10 cellular contexts compared by ENCODE assay signal in genomic region chr21:32702702-32703101, GRCh38. TPM values are rescaled to one million over a fixed set of nuclear protein-coding genes. Genes with fewer than 3 reads are reported as not detected.
A peak's percentile ranks its signal among the peaks of the same experiment; 100 is the strongest.
DNase-seq lines count a peak whose midpoint lies in the region; ATAC-seq and TF ChIP-seq lines count a peak whose summit lies in the region.
"Had no signal": no experiment of that assay in that cellular context is flagged by ENCODE, and none has a peak within 500 bp of the region (broad histone marks: within the 10 kb centered on the region; RNA-seq: fewer than 3 reads in every experiment).

No MANE protein-coding gene starts in this region.

- H3K4me3 ChIP-seq in AG04450 (ENCODE audit: low read depth, low read length) = no peak overlapping the region

- ATAC-seq in HG02870 (IDR thresholded peaks at IDR 0.05; ENCODE audit: unreplicated experiment) (no peak), HG02759 (IDR thresholded peaks at IDR 0.05; ENCODE audit: unreplicated experiment) (no peak)

- no peaks in the 10 kb centered on the region for H3K27me3 ChIP-seq in AG04450 (ENCODE audit: control insufficient read depth, insufficient read depth, low read length)

- TF ChIP-seq CTCF in AG04450 (IDR thresholded peaks at IDR 0.05; ENCODE audit: low read depth, low read length) = no peak
- no peak for TF ChIP-seq CTCF in RWPE1 (conservative IDR thresholded peaks at IDR 0.05; ENCODE audit: low read depth)

- H3K9me3 ChIP-seq in AG04450 (ENCODE audit: control insufficient read depth, insufficient read depth, low read length) = no peaks in the 10 kb centered on the region

- H3K27ac ChIP-seq in AG04450 (ENCODE audit: low read depth, low read length) = peak overlapping the region; percentile 40
- no peak overlapping the region for H3K27ac ChIP-seq in RWPE1

- DNase-seq in AG04450 (ENCODE audit: low read depth, low spot score) = peak; percentile 20
- DNase-seq in GM04503 (ENCODE audit: low read depth) = peak; percentile 23
- DNase-seq in RWPE1 (ENCODE audit: low spot score) = peak; percentile 9
- peak; percentile 4 for DNase-seq in fibroblast of peridontal ligament (ENCODE audit: extremely low read depth)
- no peak for DNase-seq in SKM-1 (lab: John Stamatoyannopoulos, UW; ENCODE audit: unreplicated experiment)
- no peak for DNase-seq in activated CD8-positive, alpha-beta memory T cell treated with anti-CD3 and anti-CD28 coated beads, Interleukin-2, amount 50 U/mL, for 4 hours
- DNase-seq: activated effector memory CD4-positive, alpha-beta T cell treated with Interleukin-2 at 50 U/mL for 16 hours; NCI-H2081 treated with DMSO at 0.1 percent for 48 hours had no signal

- POLR2A ChIA-PET in AG04450 (lab: Yijun Ruan, JAX) (no interaction called here), RWPE1 (lab: Yijun Ruan, JAX; ENCODE audit: low non-redundant PET) (no interaction called here)

- CTCF ChIA-PET in AG04450 (lab: Charles Lee) (interaction anchor here (0.5 kb wide), 1 partner anchor 12 kb away, joined by 3 read pairs; no protein-coding TSS in a partner anchor), RWPE1 (lab: Yijun Ruan, JAX) (no interaction called here)

RNA-seq across cellular contexts. Expression of gene SYNJ1, which starts 25.1 kb away (rescaled TPM):
- 5.6 and 7.3 TPM in 2 replicates for polyA plus RNA-seq in AG04450 (2011; rRNA removed)
- 5.7 and 9.9 TPM in 2 replicates for polyA minus RNA-seq in AG04450 (2011; rRNA and poly(A)+ RNA removed)

Comparison
In these comparisons a context has a peak if more than half of its experiments do, and no peak if none do; other contexts are left out.
1. DNase-seq: peak in AG04450 (single experiment), GM04503 (single experiment), RWPE1 (single experiment) and fibroblast of peridontal ligament (single experiment); none in SKM-1 (single experiment) and activated CD8-positive, alpha-beta memory T cell treated with anti-CD3 and anti-CD28 coated beads, Interleukin-2, amount 50 U/mL, for 4 hours (single experiment).